9 cellular contexts compared by ENCODE assay signal in the genomic region with DNA sequence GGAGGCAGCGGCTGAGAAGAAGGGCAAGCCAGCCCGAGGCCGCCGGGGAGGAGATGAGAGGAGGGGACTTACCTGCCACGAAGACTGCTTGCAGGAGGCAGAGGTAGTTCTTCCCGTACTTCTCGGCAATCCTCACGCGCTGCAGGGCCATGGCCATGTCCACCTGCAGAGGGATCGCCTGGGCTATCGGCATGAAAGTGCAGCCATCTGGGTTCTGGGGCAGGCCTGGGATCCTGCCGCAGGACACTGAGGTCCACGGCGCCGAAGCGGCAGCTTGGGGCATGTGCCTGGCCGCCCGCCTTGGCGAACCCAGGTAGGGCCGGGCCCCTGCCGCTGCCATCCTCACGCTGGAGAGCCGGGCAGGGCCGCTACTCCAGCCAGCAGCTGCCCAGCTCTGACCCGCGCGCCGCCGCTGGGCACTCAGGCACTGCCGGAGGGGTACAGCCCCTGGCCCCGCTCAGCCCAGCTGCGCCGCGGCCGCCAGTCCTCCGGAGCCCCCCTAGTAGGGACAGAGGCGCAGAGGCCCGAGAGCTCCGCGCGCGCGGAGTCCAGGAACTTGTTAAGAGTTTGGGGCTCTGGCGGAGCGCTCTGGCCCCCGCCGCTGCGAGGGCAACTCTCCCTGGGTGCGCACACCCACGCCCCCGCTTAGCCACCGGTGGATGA. TPM values are rescaled to one million over a fixed set of nuclear protein-coding genes. Genes with fewer than 3 reads are reported as not detected.
A peak's percentile ranks its signal among the peaks of the same experiment; 100 is the strongest.
DNase-seq lines count a peak whose midpoint lies in the region; ATAC-seq, FAIRE-seq and TF ChIP-seq lines count a peak whose summit lies in the region.
"Had no signal": no experiment of that assay in that cellular context is flagged by ENCODE, and none has a peak within 500 bp of the region (broad histone marks: within the 10 kb centered on the region; RNA-seq: fewer than 3 reads in every experiment).

No MANE protein-coding gene starts in this region.

- H3K79me1 ChIP-seq in H1 (ENCODE audit: low read depth, low read length), result no peaks in the 10 kb centered on the region

- H3K9ac ChIP-seq in H1 (replicated peaks in 1 of 4; ENCODE audit: extremely low read depth in 1 of 4, low read depth in 3 of 4, low read length in 3 of 4), result peak overlapping the region in 1 of 4 experiments; percentile 24; a peak in 1 of 7 replicates

- H4K5ac ChIP-seq in H1 (ENCODE audit: insufficient read length, low read depth, low read length), result no peak overlapping the region

- H3K56ac ChIP-seq in H1 (replicated peaks; ENCODE audit: insufficient read length, low read depth, low read length), result no peak overlapping the region

- H3K4me3 ChIP-seq in AG04449 (ENCODE audit: low read depth, low read length), result peak overlapping the region; percentile 49
- peak overlapping the region; percentile 39 for H3K4me3 ChIP-seq in H7 (ENCODE audit: insufficient read depth, low read depth, low read length)
- H3K4me3 ChIP-seq in H1 (ENCODE audit: extremely low read depth in 1 of 4, insufficient read depth in 2 of 4, low read depth in 3 of 4, low read length in 4 of 4), result peak overlapping the region; percentile 34 to 62 (median 41)
- H3K4me3 ChIP-seq in mucosa of descending colon, result no peak overlapping the region

- no peak overlapping the region for H3K14ac ChIP-seq in H1 (ENCODE audit: insufficient read length)

- H3K4me2 ChIP-seq in H1 (ENCODE audit: insufficient read depth in 1 of 2, low read depth in 2 of 2, low read length in 2 of 2), result peak overlapping the region; percentile 84 to 85

- H2AK5ac ChIP-seq in H1 (ENCODE audit: low read depth, low read length), result no peak overlapping the region

- H3K27ac ChIP-seq in H1 (ENCODE audit: low read depth, low read length), result no peak overlapping the region
- H3K27ac ChIP-seq: HL-60 had no signal

- ATAC-seq in mucosa of descending colon, result peak; percentile 12
- ATAC-seq in GM19463 (IDR thresholded peaks at IDR 0.05; ENCODE audit: unreplicated experiment), result no peak

- no peak overlapping the region for H2BK20ac ChIP-seq in H1 (ENCODE audit: low read length)

- no peak for TF ChIP-seq EP300 in H1 (IDR thresholded peaks at IDR 0.05; ENCODE audit: borderline replicate concordance in 1 of 2, low read depth in 2 of 2, low read length in 2 of 2)

- H3K4me1 ChIP-seq in H1 (replicated peaks in 1 of 4; ENCODE audit: control insufficient read depth in 3 of 4, insufficient read depth in 4 of 4, low read length in 3 of 4), result peaks cover 0 to 6% (median 3%) of the 10 kb centered on the region in 4 experiments; a peak in 4 of 7 replicates
- no peaks in the 10 kb centered on the region for H3K4me1 ChIP-seq in mucosa of descending colon (ENCODE audit: low read depth)

- no peak overlapping the region for H4K91ac ChIP-seq in H1 (replicated peaks; ENCODE audit: insufficient read length, low read length)

- H2BK12ac ChIP-seq in H1 (ENCODE audit: low read depth, low read length), result peak overlapping the region; percentile 17; the same call in 1 of the 2 replicates

- FAIRE-seq in H1 (lab: Jason Lieb, UNC), result no peak

- no peak for DNase-seq in AG04449 (ENCODE audit: low read depth, low spot score)
- DNase-seq in H7, result peak; percentile 49
- peak in 1 of 2 experiments; percentile 51 for DNase-seq in H1 (ENCODE audit: low read depth in 1 of 2, low spot score in 2 of 2)
- peak in 1 of 3 donors; percentile 47 for DNase-seq in mucosa of descending colon
- no peak for DNase-seq in GM19238 (ENCODE audit: insufficient read length, low spot score)
- DNase-seq in A172 (ENCODE audit: low spot score), result no peak
- no peak for DNase-seq in stimulated activated naive CD4-positive, alpha-beta T cell treated with Interleukin-2 at 50 U/mL for 16 hours (lab: John Stamatoyannopoulos, UW)

- H2BK15ac ChIP-seq in H1 (ENCODE audit: low read length), result no peak overlapping the region

- TF ChIP-seq CTCF in AG04449 (IDR thresholded peaks at IDR 0.05; ENCODE audit: insufficient read depth, low read length, missing control alignments) (no peak), H1 (IDR thresholded peaks at IDR 0.05; ENCODE audit: control extremely low read depth in 1 of 3, insufficient read depth in 1 of 3, low read depth in 1 of 3, low read length in 3 of 3) (no peak), mucosa of descending colon (IDR thresholded peaks at IDR 0.05) (no peak)

- peaks cover 20% of the 10 kb centered on the region for H3K27me3 ChIP-seq in H7 (ENCODE audit: control insufficient read depth, insufficient read depth, low read length)
- H3K27me3 ChIP-seq in H1 (replicated peaks in 1 of 4; ENCODE audit: control insufficient read depth in 3 of 4, extremely low read depth in 1 of 4, insufficient read depth in 3 of 4, low read length in 3 of 4), result peaks cover 0 to 25% (median 21%) of the 10 kb centered on the region in 4 experiments; a peak in 6 of 7 replicates

- peak overlapping the region; percentile 81; the same call in 1 of the 2 replicates for H2AFZ ChIP-seq in H1 (ENCODE audit: low read length)

- POLR2A ChIA-PET in AG04449 (lab: Yijun Ruan, JAX) (no interaction called here), H1 (lab: Charles Lee; ENCODE audit: partially characterized antibody) (interaction anchor here (1.4 kb wide), 1 partner anchor 31 kb away, joined by 3 read pairs; no protein-coding TSS in a partner anchor)

- H3K18ac ChIP-seq in H1 (ENCODE audit: extremely low read depth, low read length), result no peak overlapping the region; the same call in 1 of the 2 replicates

- CTCF ChIA-PET in AG04449 (lab: Yijun Ruan, JAX) (no interaction called here), H1 (lab: Charles Lee; ENCODE audit: partially characterized antibody) (interaction anchor here (0.8 to 1.2 kb wide), 2 partner anchors 12 to 19 kb away, joined by 3 to 5 read pairs; no protein-coding TSS in a partner anchor)

- H3K4ac ChIP-seq in H1 (replicated peaks; ENCODE audit: insufficient read length, low read depth, low read length), result no peak overlapping the region

- peak overlapping the region; percentile 51; the same call in 1 of the 2 replicates for H4K8ac ChIP-seq in H1 (ENCODE audit: extremely low read depth, insufficient read depth, low read length)

- no peaks in the 10 kb centered on the region for H4K20me1 ChIP-seq in H1 (replicated peaks in 1 of 2; ENCODE audit: control insufficient read depth in 1 of 2, insufficient read depth in 2 of 2, low read length in 2 of 2)

- H2BK120ac ChIP-seq in H1 (replicated peaks; ENCODE audit: low read depth, low read length), result no peak overlapping the region

- no peak overlapping the region for H2BK5ac ChIP-seq in H1 (ENCODE audit: low read depth, low read length)

- TF ChIP-seq POLR2A in H1 (IDR thresholded peaks at IDR 0.05; ENCODE audit: control extremely low read depth in 1 of 2, low read depth in 2 of 2, low read length in 2 of 2), result no peak

- H3K79me2 ChIP-seq in H1 (ENCODE audit: control insufficient read depth in 1 of 2, insufficient read depth in 2 of 2, low read length in 2 of 2), result no peaks in the 10 kb centered on the region

- H3K9me3 ChIP-seq in H1 (ENCODE audit: insufficient read depth in 2 of 2, low read depth in 1 of 2, low read length in 1 of 2), result no peaks in the 10 kb centered on the region
- H3K9me3 ChIP-seq in mucosa of descending colon, result no peaks in the 10 kb centered on the region

- intact Hi-C loops in mucosa of descending colon (cut with DNase I, micrococcal nuclease), result no loop called here

- peaks cover 2% of the 10 kb centered on the region; the same call in 1 of the 2 replicates for H3K23me2 ChIP-seq in H1 (ENCODE audit: low read depth, low read length)

- H3K36me3 ChIP-seq in H7 (replicated peaks; ENCODE audit: control insufficient read depth, insufficient read depth, low read length) (no peaks in the 10 kb centered on the region), H1 (ENCODE audit: control insufficient read depth in 2 of 4, insufficient read depth in 4 of 4, low read length in 3 of 4) (no peaks in the 10 kb centered on the region), mucosa of descending colon (ENCODE audit: low read depth) (no peaks in the 10 kb centered on the region)

- H3K23ac ChIP-seq in H1 (ENCODE audit: insufficient read length), result no peak overlapping the region

- no peak for TF ChIP-seq RAD21 in H1 (IDR thresholded peaks at IDR 0.05 in 1 of 2, conservative IDR thresholded peaks at IDR 0.05 in 1 of 2; ENCODE audit: low read depth in 2 of 2, low read length in 2 of 2)

- WGBS in H1 (ENCODE audit: extremely low coverage in 1 of 2, insufficient coverage in 1 of 2, insufficient read length in 1 of 2, insufficient replicate concordance in 2 of 2, low coverage in 1 of 2, low lambda C conversion rate in 2 of 2, missing lambda C conversion rate in 1 of 2), 2 experiments, result no CpG with 5 or more reads among the region's 52 CpGs

TF ChIP-seq in H1, 55 proteins besides CTCF, POLR2A, EP300 and RAD21:
- TF ChIP-seq SUZ12 (IDR thresholded peaks at IDR 0.05; ENCODE audit: low read length), result peak; percentile 54; the same call in 1 of the 2 replicates
- peak; percentile 40 for TF ChIP-seq EZH2 (IDR thresholded peaks at IDR 0.05; ENCODE audit: low read depth, low read length, severe bottlenecking)
- TF ChIP-seq JUND (IDR thresholded peaks at IDR 0.05; ENCODE audit: low read length), result no peak
- TF ChIP-seq TCF12 (IDR thresholded peaks at IDR 0.05; ENCODE audit: low read depth, low read length), result no peak
- peak; percentile 77 for TF ChIP-seq MAX (IDR thresholded peaks at IDR 0.05)

RNA-seq across cellular contexts. Expression of gene MCF2, which starts 16.0 kb away (rescaled TPM):
- total RNA-seq in H7 (2014; rRNA removed; shearing (Covaris generic)), result 1.1 and 2.3 TPM in 2 replicates
- 0.71 and 0.96 TPM in 2 replicates for total RNA-seq in H1 (2021; fragmentation: NEBNext Ultra II Directional; extraction: Animal tissue kit (Norgen Biotek cat#: 25700))
- 0.09 and 0.30 TPM in 2 replicates for polyA plus RNA-seq in H1 (2011; rRNA removed)
- polyA plus RNA-seq in H1 (2011; cell fraction: cytosol; rRNA removed), result 0.50 TPM
- 0.34 TPM for polyA plus RNA-seq in H1 (2011; cell fraction: nucleus; rRNA removed)
- 0.23 to 0.81 TPM (median 0.38 TPM) in 4 replicates for polyA plus RNA-seq in H1 (2012, experiment 1 of 2)
- polyA plus RNA-seq in H1 (2012, experiment 2 of 2), result 0.10 TPM
- 0.69 TPM for polyA plus RNA-seq in H1 (2013, experiment 1 of 2)
- polyA plus RNA-seq in H1 (2013, experiment 2 of 2), result 0.77 TPM
- 0.09 and 0.41 TPM in 2 replicates for polyA minus RNA-seq in H1 (2011; rRNA and poly(A)+ RNA removed)
- polyA minus RNA-seq in H1 (2011; cell fraction: cytosol; rRNA and poly(A)+ RNA removed), result not detected
- 0.70 TPM for polyA minus RNA-seq in H1 (2011; cell fraction: nucleus; rRNA and poly(A)+ RNA removed)
- total RNA-seq in mucosa of descending colon, result under 1 TPM in 2 of 3 donors, not detected in 1; 0.06 to 0.14 TPM
- total RNA-seq in A172 (2014; rRNA removed; shearing (Covaris generic)), result not detected in 2 replicates
